ENCODE assay signal across 8 cellular contexts in genomic region chr1:205255941-205256780, GRCh38. TPM values are rescaled to one million over a fixed set of nuclear protein-coding genes. Genes with fewer than 3 reads are reported as not detected.
DNase-seq lines count a peak whose midpoint lies in the region; ATAC-seq, FAIRE-seq and TF ChIP-seq lines count a peak whose summit lies in the region.

No MANE protein-coding gene starts in this region.

- ATAC-seq in HG02981 (IDR thresholded peaks at IDR 0.05; ENCODE audit: unreplicated experiment) (peak; percentile 67), left colon (peak; percentile 94), GM21576 (IDR thresholded peaks at IDR 0.05; ENCODE audit: unreplicated experiment) (no peak)

- intact Hi-C loops in left colon (cut with DNase I, micrococcal nuclease), result loop anchor here (10.0 kb wide), 2 partner anchors 111 to 281 kb away; no protein-coding TSS in a partner anchor

- FAIRE-seq in D721Med (lab: Jason Lieb, UNC), result peak; percentile 84

- DNase-seq in D721Med (ENCODE audit: insufficient read length, low spot score) (no peak), NCI-H446 treated with DMSO at 0.1 percent for 48 hours (lab: John Stamatoyannopoulos, UW) (peak; percentile 77), cerebellar nuclear complex (lab: John Stamatoyannopoulos, UW) (peak; percentile 91 to 97), left colon (peak; percentile 82 to 92)
- DNase-seq in activated CD4-positive, alpha-beta T cell treated with anti-CD3 and anti-CD28 coated beads for 1 hour, result peak; percentile 75
- peak; percentile 75 for DNase-seq in stimulated activated CD4-positive, alpha-beta T cell treated with anti-CD3 and anti-CD28 coated beads, Interleukin-2, amount 100 ng/mL, for 4 hours (ENCODE audit: low read depth)

- TF ChIP-seq CTCF in D721Med (IDR thresholded peaks at IDR 0.05; ENCODE audit: insufficient read depth, missing control alignments), result peak; percentile 100

RNA-seq across cellular contexts. Expression of gene TMCC2, which starts 28.4 kb away (rescaled TPM):
- 1 to 10 TPM in 1 of 2 donors, under 1 TPM in 1; 0.27 to 1.2 TPM for total RNA-seq in left colon

RNA-seq across cellular contexts. Expression of gene DSTYK, which starts 44.7 kb away (rescaled TPM):
- 1 to 10 TPM; 4.7 to 7.0 TPM for total RNA-seq in left colon
